Comparison of ENCODE assay signal across 21 cellular contexts in genomic region chr15:27872355-27872754, GRCh38.
DNase-seq lines count a peak whose midpoint lies in the region; ATAC-seq, FAIRE-seq and TF ChIP-seq lines count a peak whose summit lies in the region.
"Had no signal": no experiment of that assay in that cellular context is flagged by ENCODE, and none has a peak within 500 bp of the region (broad histone marks: within the 10 kb centered on the region; RNA-seq: fewer than 3 reads in every experiment).

No MANE protein-coding gene starts in this region.

- intact Hi-C loops in Right ventricle myocardium inferior (cut with DNase I) = no loop called here
- intact Hi-C loops in right cardiac atrium (cut with DNase I) = no loop called here
- intact Hi-C loops in esophagus muscularis mucosa (cut with DNase I) = no loop called here

- H3K9me3 ChIP-seq in right cardiac atrium (ENCODE audit: control insufficient read depth, low read length) = no peaks in the 10 kb centered on the region
- H3K9me3 ChIP-seq in esophagus muscularis mucosa = no peaks in the 10 kb centered on the region
- H3K9me3 ChIP-seq: BE2C, BLaER1 had no signal

- FAIRE-seq in urothelium cell line (lab: Jason Lieb, UNC) = no peak
- FAIRE-seq: A204.1, G401.6, GM12891, GM19239 had no signal

- H3K4me3 ChIP-seq in right cardiac atrium (ENCODE audit: low read length) (no peak overlapping the region), esophagus muscularis mucosa (no peak overlapping the region)
- H3K4me3 ChIP-seq: BLaER1 had no signal

- H3K27me3 ChIP-seq in right cardiac atrium (ENCODE audit: control insufficient read depth, insufficient read depth) = no peaks in the 10 kb centered on the region
- H3K27me3 ChIP-seq in esophagus muscularis mucosa = no peaks in the 10 kb centered on the region
- H3K27me3 ChIP-seq: BE2C, BLaER1 had no signal

- TF ChIP-seq EP300 in esophagus muscularis mucosa (IDR thresholded peaks at IDR 0.05) = no peak

- TF ChIP-seq POLR2A in esophagus muscularis mucosa (IDR thresholded peaks at IDR 0.05; ENCODE audit: low read depth) = no peak

- H3K27ac ChIP-seq in right cardiac atrium (ENCODE audit: low read length) (no peak overlapping the region), esophagus muscularis mucosa (replicated peaks in 1 of 4) (no peak overlapping the region)
- H3K27ac ChIP-seq: BLaER1 had no signal

- H3K4me1 ChIP-seq in right cardiac atrium (ENCODE audit: control insufficient read depth, insufficient read depth, low read length) = no peaks in the 10 kb centered on the region
- H3K4me1 ChIP-seq in esophagus muscularis mucosa = no peaks in the 10 kb centered on the region
- H3K4me1 ChIP-seq: BE2C had no signal

- H3K36me3 ChIP-seq in esophagus muscularis mucosa = no peaks in the 10 kb centered on the region
- H3K36me3 ChIP-seq: BE2C, BLaER1 had no signal

- WGBS in right cardiac atrium = 91% methylated on average over 9 of the region's 9 CpGs
- WGBS in esophagus muscularis mucosa = 91% methylated on average over 9 of the region's 9 CpGs

- ATAC-seq in Right ventricle myocardium inferior = no peak
- ATAC-seq in right cardiac atrium = no peak

- peak; percentile 50 for DNase-seq in Right ventricle myocardium inferior (ENCODE audit: missing footprints)
- no peak for DNase-seq in right cardiac atrium
- DNase-seq in RPMI8226 = peak; percentile 17
- DNase-seq in esophagus muscularis mucosa (ENCODE audit: extremely low spot score) = peak; percentile 31
- no peak for DNase-seq in urothelium cell line (ENCODE audit: low spot score)
- DNase-seq in cerebellar nuclear complex (lab: John Stamatoyannopoulos, UW) = no peak
- DNase-seq: 8988T; ACHN; BE2C; C1 segment of cervical spinal cord; CD4-positive, alpha-beta memory T cell; CD4-positive, CD25-positive, alpha-beta regulatory T cell; CD8-positive, alpha-beta memory T cell; COR-L47; DMS79 treated with DMSO at 0.1 percent for 48 hours; GF-D8 had no signal

- TF ChIP-seq CTCF in esophagus muscularis mucosa (IDR thresholded peaks at IDR 0.05) = no peak

Comparison
In these comparisons a context has a peak if more than half of its experiments do, and no peak if none do; other contexts are left out.
1. DNase-seq: peak in Right ventricle myocardium inferior (single experiment), RPMI8226 (single experiment) and esophagus muscularis mucosa (single experiment); none in right cardiac atrium (0 of 3), urothelium cell line (single experiment) and cerebellar nuclear complex (0 of 2).